Comparison of ENCODE assay signal across 24 cellular contexts in the genomic region with DNA sequence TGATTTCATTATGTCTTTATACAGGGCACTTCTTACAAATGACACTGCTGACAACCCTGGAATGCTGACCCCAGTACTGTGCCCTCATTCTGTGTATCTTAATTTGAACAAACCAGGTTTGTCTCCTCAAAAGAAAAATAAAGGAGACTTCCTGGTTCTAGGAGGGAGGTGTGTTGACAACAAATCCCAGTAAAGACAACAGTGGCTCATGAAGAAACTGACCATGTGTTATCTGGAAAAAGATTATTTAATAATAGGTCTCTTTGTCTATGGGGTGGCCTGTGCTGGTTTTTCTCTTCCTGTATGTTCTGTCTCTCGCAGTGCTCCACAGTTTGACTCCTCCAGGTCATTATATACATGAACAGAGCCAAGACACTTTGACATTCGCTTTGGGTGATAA.
"Had no signal": no experiment of that assay in that cellular context is flagged by ENCODE, and none has a peak within 500 bp of the region (broad histone marks: within the 10 kb centered on the region; RNA-seq: fewer than 3 reads in every experiment).

No MANE protein-coding gene starts in this region.

- H3K4me1 ChIP-seq: gastrocnemius medialis, neural progenitor cell, prostate gland, right atrium auricular region, transverse colon, upper lobe of right lung, uterus had no signal

- H3K4me3 ChIP-seq: gastrocnemius medialis, lung, mucosa of descending colon, neural progenitor cell, prostate gland, right atrium auricular region, smooth muscle cell, transverse colon, upper lobe of right lung, uterus had no signal

- H3K9me3 ChIP-seq: gastrocnemius medialis, mucosa of descending colon, prostate gland, right atrium auricular region, transverse colon, upper lobe of right lung, uterus had no signal

- H3K36me3 Mint-ChIP-seq: memory B cell; naive B cell; natural killer cell treated with Interleukin-12 subunit alpha and Interleukin-12 subunit beta and Interleukin-15 and Interleukin-18, amount 100 ng/mL, for 72 hours; neural progenitor cell; stimulated activated effector memory CD8-positive, alpha-beta T cell treated with anti-CD3 and anti-CD28 coated beads, Interleukin-12 subunit alpha, Interleukin-12 subunit beta, amount 100 ng/mL, for 72 hours had no signal

- H3K9me3 Mint-ChIP-seq: memory B cell; natural killer cell treated with Interleukin-12 subunit alpha and Interleukin-12 subunit beta and Interleukin-15 and Interleukin-18, amount 100 ng/mL, for 72 hours; neural progenitor cell; stimulated activated effector memory CD8-positive, alpha-beta T cell treated with anti-CD3 and anti-CD28 coated beads, Interleukin-12 subunit alpha, Interleukin-12 subunit beta, amount 100 ng/mL, for 72 hours had no signal

- H3K27ac Mint-ChIP-seq: effector memory CD8-positive, alpha-beta T cell; memory B cell; naive B cell; natural killer cell treated with Interleukin-12 subunit alpha and Interleukin-12 subunit beta and Interleukin-15 and Interleukin-18, amount 100 ng/mL, for 72 hours; neural progenitor cell; stimulated activated effector memory CD8-positive, alpha-beta T cell treated with anti-CD3 and anti-CD28 coated beads, Interleukin-12 subunit alpha, Interleukin-12 subunit beta, amount 100 ng/mL, for 72 hours had no signal

- H3K36me3 ChIP-seq: gastrocnemius medialis, neural progenitor cell, prostate gland, right atrium auricular region, transverse colon, upper lobe of right lung, uterus had no signal

- H3K27ac ChIP-seq: gastrocnemius medialis, neural progenitor cell, prostate gland, right atrium auricular region, transverse colon, upper lobe of right lung, uterus had no signal

- DNase-seq: cortex of kidney; effector memory CD8-positive, alpha-beta T cell; gastrocnemius medialis; head of caudate nucleus; kidney; mucosa of descending colon; naive B cell; stimulated activated CD4-positive, alpha-beta T cell treated with anti-CD3 and anti-CD28 coated beads, Interleukin-12 subunit alpha, Interleukin-12 subunit beta, amount 100 ng/mL, for 4 hours; stimulated activated CD4-positive, alpha-beta T cell treated with anti-CD3 and anti-CD28 coated beads, Interleukin-1b, Interleukin-23, amount 100 ng/mL, for 48 hours; stimulated activated CD4-positive, alpha-beta T cell treated with anti-CD3 and anti-CD28 coated beads, Interleukin-4, amount 100 ng/mL, for 1 hour; stimulated activated naive CD4-positive, alpha-beta T cell treated with Interleukin-2 at 50 U/mL for 16 hours; transverse colon; upper lobe of right lung; uterus had no signal

- H3K4me3 Mint-ChIP-seq: effector memory CD8-positive, alpha-beta T cell; memory B cell; naive B cell; natural killer cell treated with Interleukin-12 subunit alpha and Interleukin-12 subunit beta and Interleukin-15 and Interleukin-18, amount 100 ng/mL, for 72 hours; neural progenitor cell; stimulated activated effector memory CD8-positive, alpha-beta T cell treated with anti-CD3 and anti-CD28 coated beads, Interleukin-12 subunit alpha, Interleukin-12 subunit beta, amount 100 ng/mL, for 72 hours had no signal

- ATAC-seq: effector memory CD8-positive, alpha-beta T cell; gastrocnemius medialis; left lobe of liver; mucosa of descending colon; natural killer cell treated with Interleukin-12 subunit alpha and Interleukin-12 subunit beta and Interleukin-15 and Interleukin-18, amount 100 ng/mL, for 72 hours; sciatic nerve; stimulated activated effector memory CD8-positive, alpha-beta T cell treated with anti-CD3 and anti-CD28 coated beads, Interleukin-12 subunit alpha, Interleukin-12 subunit beta, amount 100 ng/mL, for 72 hours; upper lobe of right lung had no signal

- H3K27me3 Mint-ChIP-seq: memory B cell had no signal

- H3K4me1 Mint-ChIP-seq: naive B cell; stimulated activated effector memory CD8-positive, alpha-beta T cell treated with anti-CD3 and anti-CD28 coated beads, Interleukin-12 subunit alpha, Interleukin-12 subunit beta, amount 100 ng/mL, for 72 hours had no signal

- FAIRE-seq: kidney had no signal

- H3K27me3 ChIP-seq: gastrocnemius medialis, neural progenitor cell, right atrium auricular region, transverse colon, upper lobe of right lung, uterus had no signal
